Comparison of ENCODE assay signal across 18 cellular contexts in genomic region chr10:114278140-114278883, GRCh38. TPM values are rescaled to one million over a fixed set of nuclear protein-coding genes. Genes with fewer than 3 reads are reported as not detected.
DNase-seq lines count a peak whose midpoint lies in the region; ATAC-seq, FAIRE-seq and TF ChIP-seq lines count a peak whose summit lies in the region.
"Had no signal": no experiment of that assay in that cellular context is flagged by ENCODE, and none has a peak within 500 bp of the region (broad histone marks: within the 10 kb centered on the region; RNA-seq: fewer than 3 reads in every experiment).

No MANE protein-coding gene starts in this region.

- no peak for FAIRE-seq in kidney (lab: Jason Lieb, UNC)

- H3K36me3 ChIP-seq in kidney (ENCODE audit: control insufficient read depth in 1 of 2, insufficient read depth in 2 of 2, low read length in 2 of 2), result no peaks in the 10 kb centered on the region
- no peaks in the 10 kb centered on the region for H3K36me3 ChIP-seq in upper lobe of right lung
- H3K36me3 ChIP-seq: BE2C, HAP-1, SJCRH30 had no signal

- intact Hi-C loops in kidney (cut with DNase I), result no loop called here
- intact Hi-C loops in posterior vena cava (cut with DNase I), result loop anchor here in 1 of 2 donors (2.0 kb wide), 1 partner anchor 34 kb away; no protein-coding TSS in a partner anchor
- intact Hi-C loops in upper lobe of right lung (cut with DNase I), result no loop called here

- ATAC-seq in upper lobe of right lung (no peak), GM18511 (IDR thresholded peaks at IDR 0.05; ENCODE audit: unreplicated experiment) (no peak)

- H3K4me3 ChIP-seq in kidney (ENCODE audit: low read length in 2 of 2), result no peak overlapping the region
- no peak overlapping the region for H3K4me3 ChIP-seq in upper lobe of right lung
- H3K4me3 ChIP-seq: HAP-1, SJCRH30 had no signal

- H3K4me1 ChIP-seq in kidney (ENCODE audit: control insufficient read depth in 1 of 2, insufficient read depth in 1 of 2, low read depth in 1 of 2, low read length in 2 of 2) (no peaks in the 10 kb centered on the region), upper lobe of right lung (no peaks in the 10 kb centered on the region)
- H3K4me1 ChIP-seq: BE2C, HAP-1, SJCRH30 had no signal

- peak; percentile 55 for DNase-seq in activated effector memory CD4-positive, alpha-beta T cell treated with anti-CD3 and anti-CD28 coated beads, Interleukin-2, amount 50 U/mL, for 16 hours
- no peak for DNase-seq in activated effector memory CD4-positive, alpha-beta T cell treated with Interleukin-2 at 50 U/mL for 16 hours
- DNase-seq in kidney (peak; percentile 61), posterior vena cava (ENCODE audit: low spot score) (peak; percentile 62), upper lobe of right lung (peak; percentile 42), ureter (ENCODE audit: low spot score) (no peak)
- no peak for DNase-seq in activated CD4-positive, alpha-beta T cell treated with anti-CD3 and anti-CD28 coated beads, Interleukin-2, amount 50 U/mL, for 4 hours
- DNase-seq: BE2C; CD4-positive, alpha-beta T cell; NCI-H1417; NCI-H1930; NCI-H446 treated with DMSO at 0.1 percent for 48 hours; NCI-H748 treated with DMSO at 0.1 percent for 48 hours; SJCRH30 had no signal

- H3K27ac ChIP-seq in kidney (ENCODE audit: low read depth in 2 of 2, low read length in 2 of 2) (no peak overlapping the region), upper lobe of right lung (no peak overlapping the region)
- H3K27ac ChIP-seq: 22Rv1, RWPE1, SJCRH30 had no signal

- TF ChIP-seq CTCF in kidney (IDR thresholded peaks at IDR 0.05; ENCODE audit: borderline replicate concordance, extremely low read depth, insufficient read depth), result no peak
- TF ChIP-seq CTCF in upper lobe of right lung (IDR thresholded peaks at IDR 0.05), result no peak

- no peaks in the 10 kb centered on the region for H3K9me3 ChIP-seq in kidney (ENCODE audit: control insufficient read depth in 1 of 2, low read length in 2 of 2)
- H3K9me3 ChIP-seq in upper lobe of right lung, result no peaks in the 10 kb centered on the region
- H3K9me3 ChIP-seq: BE2C, HAP-1, SJCRH30 had no signal

- H3K9ac ChIP-seq in kidney (ENCODE audit: low read length in 2 of 2), result no peak overlapping the region

- no peaks in the 10 kb centered on the region for H3K27me3 ChIP-seq in upper lobe of right lung
- H3K27me3 ChIP-seq: BE2C, SJCRH30 had no signal

RNA-seq across cellular contexts. Expression of gene VWA2, which starts 39.3 kb away (rescaled TPM):
- total RNA-seq in kidney (6.5 TPM), posterior vena cava (not detected), upper lobe of right lung (15.5 TPM), ureter (5.1 TPM)
- 0.17 TPM for polyA plus RNA-seq in kidney (ENCODE audit: insufficient read depth, low read depth, low replicate concordance)
- total RNA-seq: CD4-positive, alpha-beta T cell; SJCRH30 had no signal

Comparison
In these comparisons a context has a peak if more than half of its experiments do, and no peak if none do; other contexts are left out.
1. DNase-seq: peak in activated effector memory CD4-positive, alpha-beta T cell treated with anti-CD3 and anti-CD28 coated beads, Interleukin-2, amount 50 U/mL, for 16 hours (single experiment), kidney (single experiment), posterior vena cava (single experiment) and upper lobe of right lung (single experiment); none in activated effector memory CD4-positive, alpha-beta T cell treated with Interleukin-2 at 50 U/mL for 16 hours (single experiment), ureter (single experiment) and activated CD4-positive, alpha-beta T cell treated with anti-CD3 and anti-CD28 coated beads, Interleukin-2, amount 50 U/mL, for 4 hours (0 of 2).